15 cellular contexts compared by ENCODE assay signal in the genomic region with DNA sequence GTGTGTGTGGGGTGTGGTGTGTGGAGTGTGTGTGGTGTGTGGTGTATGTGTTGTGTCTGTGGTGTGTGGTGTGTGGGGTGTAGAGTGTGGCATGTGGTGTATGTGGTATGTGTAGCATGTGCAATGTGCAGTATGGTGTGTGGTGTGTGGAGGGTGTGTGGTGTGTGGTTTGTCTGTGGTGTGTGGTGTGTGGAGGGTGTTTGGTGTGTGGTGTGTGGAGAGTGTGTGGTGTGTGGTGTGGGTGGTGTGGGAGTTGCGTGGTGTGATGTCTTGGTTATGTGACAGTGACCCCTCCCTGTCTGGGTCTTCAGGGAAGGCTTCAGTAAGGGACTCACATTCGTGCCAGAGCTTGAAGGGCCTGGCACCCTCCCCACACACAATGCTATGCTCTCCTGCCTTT.
DNase-seq lines count a peak whose midpoint lies in the region; ATAC-seq and TF ChIP-seq lines count a peak whose summit lies in the region.
"Had no signal": no experiment of that assay in that cellular context is flagged by ENCODE, and none has a peak within 500 bp of the region (broad histone marks: within the 10 kb centered on the region; RNA-seq: fewer than 3 reads in every experiment).

No MANE protein-coding gene starts in this region.

- no peaks in the 10 kb centered on the region for H3K4me1 ChIP-seq in mucosa of descending colon (ENCODE audit: low read depth)
- no peaks in the 10 kb centered on the region for H3K4me1 ChIP-seq in upper lobe of right lung

- H3K4me1 Mint-ChIP-seq in activated naive CD8-positive, alpha-beta T cell treated with anti-CD3 and anti-CD28 coated beads, Interleukin-2, amount 50 U/mL, for 24 hours: no peaks in the 10 kb centered on the region
- H3K4me1 Mint-ChIP-seq in activated naive CD8-positive, alpha-beta T cell treated with anti-CD3 and anti-CD28 coated beads for 36 hours: no peaks in the 10 kb centered on the region

- no peaks in the 10 kb centered on the region for H3K27me3 ChIP-seq in upper lobe of right lung

- peaks cover 28% of the 10 kb centered on the region for H3K9me3 ChIP-seq in mucosa of descending colon
- no peaks in the 10 kb centered on the region for H3K9me3 ChIP-seq in upper lobe of right lung

- TF ChIP-seq CTCF in mucosa of descending colon (IDR thresholded peaks at IDR 0.05) (no peak), upper lobe of right lung (IDR thresholded peaks at IDR 0.05) (no peak)

- no peak overlapping the region for H3K4me3 Mint-ChIP-seq in activated naive CD8-positive, alpha-beta T cell treated with anti-CD3 and anti-CD28 coated beads, Interleukin-2, amount 50 U/mL, for 24 hours
- no peak overlapping the region for H3K4me3 Mint-ChIP-seq in activated naive CD8-positive, alpha-beta T cell treated with anti-CD3 and anti-CD28 coated beads for 36 hours

- peaks cover 1% of the 10 kb centered on the region for H3K27me3 Mint-ChIP-seq in activated naive CD8-positive, alpha-beta T cell treated with anti-CD3 and anti-CD28 coated beads, Interleukin-2, amount 50 U/mL, for 24 hours
- H3K27me3 Mint-ChIP-seq in activated naive CD8-positive, alpha-beta T cell treated with anti-CD3 and anti-CD28 coated beads for 36 hours: no peaks in the 10 kb centered on the region

- H3K9me3 Mint-ChIP-seq in activated naive CD8-positive, alpha-beta T cell treated with anti-CD3 and anti-CD28 coated beads, Interleukin-2, amount 50 U/mL, for 24 hours: peaks cover 7% of the 10 kb centered on the region
- H3K9me3 Mint-ChIP-seq in activated naive CD8-positive, alpha-beta T cell treated with anti-CD3 and anti-CD28 coated beads for 36 hours: no peaks in the 10 kb centered on the region

- no peak for DNase-seq in activated naive CD8-positive, alpha-beta T cell treated with anti-CD3 and anti-CD28 coated beads, Interleukin-2, amount 50 U/mL, for 24 hours
- no peak for DNase-seq in activated naive CD8-positive, alpha-beta T cell treated with anti-CD3 and anti-CD28 coated beads for 36 hours
- no peak for DNase-seq in mucosa of descending colon
- DNase-seq in upper lobe of right lung: no peak
- no peak for DNase-seq in DMS53 (lab: John Stamatoyannopoulos, UW)
- DNase-seq in stimulated activated CD4-positive, alpha-beta T cell treated with anti-CD3 and anti-CD28 coated beads, Interleukin-4, amount 100 ng/mL, for 1 hour: no peak
- no peak for DNase-seq in NCI-H2081 treated with DMSO at 0.1 percent for 48 hours (lab: John Stamatoyannopoulos, UW)
- DNase-seq: GOT3, KG1, NCI-H1092 treated with DMSO at 0.1 percent for 48 hours, NCI-H1694 treated with DMSO at 0.1 percent for 48 hours, NCI-H510A, RPMI8226 had no signal

- no peaks in the 10 kb centered on the region for H3K36me3 Mint-ChIP-seq in activated naive CD8-positive, alpha-beta T cell treated with anti-CD3 and anti-CD28 coated beads, Interleukin-2, amount 50 U/mL, for 24 hours (ENCODE audit: low read depth)
- H3K36me3 Mint-ChIP-seq in activated naive CD8-positive, alpha-beta T cell treated with anti-CD3 and anti-CD28 coated beads for 36 hours: no peaks in the 10 kb centered on the region

- intact Hi-C loops in mucosa of descending colon (cut with DNase I, micrococcal nuclease) (no loop called here), upper lobe of right lung (cut with DNase I) (no loop called here)

- H3K36me3 ChIP-seq in mucosa of descending colon (ENCODE audit: low read depth) (no peaks in the 10 kb centered on the region), upper lobe of right lung (no peaks in the 10 kb centered on the region)

- no peak overlapping the region for H3K27ac Mint-ChIP-seq in activated naive CD8-positive, alpha-beta T cell treated with anti-CD3 and anti-CD28 coated beads, Interleukin-2, amount 50 U/mL, for 24 hours
- H3K27ac Mint-ChIP-seq in activated naive CD8-positive, alpha-beta T cell treated with anti-CD3 and anti-CD28 coated beads for 36 hours: no peak overlapping the region

- H3K27ac ChIP-seq in upper lobe of right lung: no peak overlapping the region
- H3K27ac ChIP-seq: C4-2B had no signal

- ATAC-seq in activated naive CD8-positive, alpha-beta T cell treated with anti-CD3 and anti-CD28 coated beads, Interleukin-2, amount 50 U/mL, for 24 hours: peak; percentile 49
- peak; percentile 39 for ATAC-seq in esophagus mucosa
- ATAC-seq in mucosa of descending colon: peak; percentile 43
- ATAC-seq in upper lobe of right lung: peak; percentile 77

- H3K4me3 ChIP-seq in mucosa of descending colon (no peak overlapping the region), upper lobe of right lung (no peak overlapping the region)
